ENCODE assay signal across 14 cellular contexts in the genomic region with DNA sequence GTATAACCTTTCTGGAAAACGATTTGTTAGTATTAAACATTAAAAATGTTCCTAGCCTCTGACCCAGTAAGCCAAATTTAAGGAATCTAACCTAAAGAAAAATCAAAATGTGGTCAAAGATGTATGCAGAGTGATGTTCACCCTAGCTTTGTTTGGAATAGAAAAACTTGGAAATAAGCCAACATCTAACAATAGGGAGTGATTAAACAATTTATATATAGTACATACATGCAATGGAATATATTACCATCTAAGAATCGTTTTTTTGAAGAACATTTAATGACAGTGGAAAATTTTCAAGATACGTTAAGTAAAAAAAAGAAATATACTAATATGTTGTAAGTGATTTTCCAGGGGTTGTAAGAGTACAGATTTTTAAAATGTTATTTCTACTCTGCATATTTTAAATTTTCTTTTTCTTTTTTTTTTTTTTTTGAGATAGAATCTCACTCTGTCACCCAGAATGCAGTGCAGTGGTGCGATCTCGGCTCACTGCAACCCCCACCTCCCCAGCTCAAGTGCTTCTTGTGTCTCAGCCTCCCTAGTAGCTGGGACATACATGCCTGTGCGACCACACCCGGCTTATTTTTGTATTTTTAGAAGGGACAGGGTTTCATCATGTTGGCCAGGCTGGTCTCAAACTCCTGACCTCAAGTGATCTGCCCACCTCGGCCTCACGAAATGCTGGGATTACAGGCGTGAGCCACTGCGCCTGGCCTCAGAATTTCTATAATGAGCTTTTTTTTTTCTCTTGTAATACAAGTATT.
"Had no signal": no experiment of that assay in that cellular context is flagged by ENCODE, and none has a peak within 500 bp of the region (broad histone marks: within the 10 kb centered on the region; RNA-seq: fewer than 3 reads in every experiment).

No MANE protein-coding gene starts in this region.

- H3K4me3 ChIP-seq: breast epithelium, heart left ventricle, suprapubic skin, upper lobe of left lung had no signal

- ATAC-seq: activated CD8-positive, alpha-beta T cell treated with anti-CD3 and anti-CD28 coated beads, Interleukin-2, amount 10 ng/mL, durations not matched to agents 7 days and 5 days; left colon; stimulated activated naive CD8-positive, alpha-beta T cell treated with anti-CD3 and anti-CD28 coated beads, Interleukin-15, Interleukin-2, amounts not matched to agents 100 U/mL and 50 U/mL, for 24 hours had no signal

- H3K27ac ChIP-seq: breast epithelium, heart left ventricle, suprapubic skin, upper lobe of left lung, VCaP had no signal

- DNase-seq: activated CD8-positive, alpha-beta memory T cell treated with anti-CD3 and anti-CD28 coated beads, Interleukin-2, amount 50 U/mL, for 48 hours; activated CD8-positive, alpha-beta T cell treated with anti-CD3 and anti-CD28 coated beads, Interleukin-2, amount 10 ng/mL, durations not matched to agents 7 days and 5 days; aorta; foreskin melanocyte; heart left ventricle; left colon; stimulated activated CD4-positive, alpha-beta T cell treated with anti-CD3 and anti-CD28 coated beads, Interleukin-4, amount 100 ng/mL, for 1 hour; stimulated activated CD8-positive, alpha-beta memory T cell treated with anti-CD3 and anti-CD28 coated beads, Interleukin-4, amount 100 ng/mL, for 48 hours; stimulated activated naive CD8-positive, alpha-beta T cell treated with anti-CD3 and anti-CD28 coated beads, Interleukin-15, Interleukin-2, amounts not matched to agents 100 U/mL and 50 U/mL, for 24 hours; T-helper 9 cell; upper lobe of left lung had no signal
